Comparison of ENCODE assay signal across 9 cellular contexts in the genomic region with DNA sequence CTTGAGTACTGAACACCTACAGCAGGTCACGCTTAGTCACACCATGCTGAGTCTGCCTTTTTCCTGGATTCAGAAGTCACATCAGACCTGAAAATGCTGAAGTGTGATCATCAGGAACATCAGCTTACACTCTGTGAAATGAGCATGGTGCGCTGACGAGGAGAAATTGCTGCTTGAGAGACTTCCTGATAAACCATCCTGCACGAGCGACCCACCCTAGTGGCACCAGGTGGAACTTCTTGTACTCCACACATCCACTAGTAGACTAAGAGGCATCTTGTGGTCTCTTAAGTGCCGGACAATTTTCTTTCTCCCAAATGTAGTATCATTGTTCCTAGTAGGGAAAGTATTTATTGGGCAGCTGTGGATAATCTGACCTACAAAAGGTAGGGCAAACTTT. TPM values are rescaled to one million over a fixed set of nuclear protein-coding genes. Genes with fewer than 3 reads are reported as not detected.
A peak's percentile ranks its signal among the peaks of the same experiment; 100 is the strongest.
DNase-seq lines count a peak whose midpoint lies in the region; ATAC-seq lines count a peak whose summit lies in the region.
"Had no signal": no experiment of that assay in that cellular context is flagged by ENCODE, and none has a peak within 500 bp of the region (broad histone marks: within the 10 kb centered on the region; RNA-seq: fewer than 3 reads in every experiment).

No MANE protein-coding gene starts in this region.

- H3K27ac Mint-ChIP-seq in activated CD4-positive, alpha-beta memory T cell treated with anti-CD3 and anti-CD28 coated beads for 36 hours = no peak overlapping the region
- H3K27ac Mint-ChIP-seq in stimulated activated memory B cell treated with anti-CD40 and anti-IgM and Interleukin-4, amounts not matched to agents 10 μg/mL and 1 μg/mL and 100 μg/mL, for 72 hours = no peak overlapping the region

- DNase-seq in DMS 273 (lab: John Stamatoyannopoulos, UW; ENCODE audit: unreplicated experiment) = peak; percentile 39
- DNase-seq in DMS 273 treated with DMSO at 0.1 percent for 48 hours (lab: John Stamatoyannopoulos, UW) = no peak
- peak; percentile 52 for DNase-seq in activated CD4-positive, alpha-beta memory T cell treated with anti-CD3 and anti-CD28 coated beads for 36 hours
- DNase-seq in left lobe of liver (ENCODE audit: low spot score) = no peak

- peak; percentile 46 for ATAC-seq in HG03280 (IDR thresholded peaks at IDR 0.05; ENCODE audit: unreplicated experiment)
- ATAC-seq in left lobe of liver = peak; percentile 49
- ATAC-seq in stimulated activated memory B cell treated with anti-CD40 and anti-IgM and Interleukin-4, amounts not matched to agents 10 μg/mL and 1 μg/mL and 100 μg/mL, for 72 hours = no peak
- no peak for ATAC-seq in GM19035 (IDR thresholded peaks at IDR 0.05; ENCODE audit: unreplicated experiment)
- ATAC-seq in GM18907 (IDR thresholded peaks at IDR 0.05; ENCODE audit: unreplicated experiment) = no peak

- intact Hi-C loops in activated CD4-positive, alpha-beta memory T cell treated with anti-CD3 and anti-CD28 coated beads for 36 hours (cut with micrococcal nuclease) = loop anchor here (5.0 kb wide), 2 partner anchors 102 to 1023 kb away; partner anchors contain the start of gene CCDC6

- POLR2A ChIA-PET in activated CD4-positive, alpha-beta memory T cell treated with anti-CD3 and anti-CD28 coated beads for 36 hours (lab: Charles Lee) = no interaction called here

- H3K27me3 Mint-ChIP-seq in activated CD4-positive, alpha-beta memory T cell treated with anti-CD3 and anti-CD28 coated beads for 36 hours = no peaks in the 10 kb centered on the region
- H3K27me3 Mint-ChIP-seq in stimulated activated memory B cell treated with anti-CD40 and anti-IgM and Interleukin-4, amounts not matched to agents 10 μg/mL and 1 μg/mL and 100 μg/mL, for 72 hours = no peaks in the 10 kb centered on the region

- no peak overlapping the region for H3K4me3 Mint-ChIP-seq in activated CD4-positive, alpha-beta memory T cell treated with anti-CD3 and anti-CD28 coated beads for 36 hours
- H3K4me3 Mint-ChIP-seq in stimulated activated memory B cell treated with anti-CD40 and anti-IgM and Interleukin-4, amounts not matched to agents 10 μg/mL and 1 μg/mL and 100 μg/mL, for 72 hours = no peak overlapping the region

- H3K36me3 Mint-ChIP-seq in activated CD4-positive, alpha-beta memory T cell treated with anti-CD3 and anti-CD28 coated beads for 36 hours = peaks cover 73% of the 10 kb centered on the region
- peaks cover 68% of the 10 kb centered on the region for H3K36me3 Mint-ChIP-seq in stimulated activated memory B cell treated with anti-CD40 and anti-IgM and Interleukin-4, amounts not matched to agents 10 μg/mL and 1 μg/mL and 100 μg/mL, for 72 hours

- CTCF ChIA-PET in activated CD4-positive, alpha-beta memory T cell treated with anti-CD3 and anti-CD28 coated beads for 36 hours (lab: Charles Lee) = interaction anchor here (0.7 to 1.1 kb wide), 3 partner anchors 15 to 179 kb away, joined by 3 to 4 read pairs (median 3); no protein-coding TSS in a partner anchor

- H3K9me3 Mint-ChIP-seq in activated CD4-positive, alpha-beta memory T cell treated with anti-CD3 and anti-CD28 coated beads for 36 hours = no peaks in the 10 kb centered on the region
- H3K9me3 Mint-ChIP-seq in stimulated activated memory B cell treated with anti-CD40 and anti-IgM and Interleukin-4, amounts not matched to agents 10 μg/mL and 1 μg/mL and 100 μg/mL, for 72 hours = no peaks in the 10 kb centered on the region

- H3K4me1 Mint-ChIP-seq in activated CD4-positive, alpha-beta memory T cell treated with anti-CD3 and anti-CD28 coated beads for 36 hours (ENCODE audit: low read depth) = peaks cover 7% of the 10 kb centered on the region
- H3K4me1 Mint-ChIP-seq in stimulated activated memory B cell treated with anti-CD40 and anti-IgM and Interleukin-4, amounts not matched to agents 10 μg/mL and 1 μg/mL and 100 μg/mL, for 72 hours = peaks cover 11% of the 10 kb centered on the region

RNA-seq across cellular contexts. Expression of gene MRLN, which starts 51.8 kb away (rescaled TPM):
- total RNA-seq in activated CD4-positive, alpha-beta memory T cell treated with anti-CD3 and anti-CD28 coated beads for 36 hours = not detected
- not detected for total RNA-seq in left lobe of liver
- total RNA-seq: T-helper 2 cell treated with Interferon-gamma antibody and Interleukin-4, amounts not matched to agents 100 ng/mL and 5 ng/mL, for 36 hours had no signal

Comparison
In these comparisons a context has a peak if more than half of its experiments do, and no peak if none do; other contexts are left out.
1. DNase-seq: peak in DMS 273 (single experiment) and activated CD4-positive, alpha-beta memory T cell treated with anti-CD3 and anti-CD28 coated beads for 36 hours (single experiment); none in DMS 273 treated with DMSO at 0.1 percent for 48 hours (single experiment) and left lobe of liver (single experiment).
2. ATAC-seq: peak in HG03280 (single experiment) and left lobe of liver (single experiment); none in stimulated activated memory B cell treated with anti-CD40 and anti-IgM and Interleukin-4, amounts not matched to agents 10 μg/mL and 1 μg/mL and 100 μg/mL, for 72 hours (single experiment), GM19035 (single experiment) and GM18907 (single experiment).